11 cellular contexts compared by ENCODE assay signal in genomic region chr21:38679531-38679930, GRCh38.
A peak's percentile ranks its signal among the peaks of the same experiment; 100 is the strongest.
DNase-seq lines count a peak whose midpoint lies in the region; ATAC-seq and TF ChIP-seq lines count a peak whose summit lies in the region.
"Had no signal": no experiment of that assay in that cellular context is flagged by ENCODE, and none has a peak within 500 bp of the region (broad histone marks: within the 10 kb centered on the region; RNA-seq: fewer than 3 reads in every experiment).

No MANE protein-coding gene starts in this region.

- no peaks in the 10 kb centered on the region for H3K9me3 ChIP-seq in PC-3 (ENCODE audit: low read length)

- no peak overlapping the region for H3K9ac ChIP-seq in PC-3 (ENCODE audit: low read length)

- TF ChIP-seq CTCF in AG10803 (conservative IDR thresholded peaks at IDR 0.05; ENCODE audit: low read length) (no peak), PC-3 (conservative IDR thresholded peaks at IDR 0.05; ENCODE audit: low read depth, low read length) (no peak), fibroblast of villous mesenchyme (IDR thresholded peaks at IDR 0.05; ENCODE audit: insufficient read depth, low read depth, low read length) (no peak)

- peaks cover 54% of the 10 kb centered on the region for H3K27me3 ChIP-seq in PC-3 (ENCODE audit: low read length)

- no peaks in the 10 kb centered on the region for H4K20me1 ChIP-seq in PC-3 (ENCODE audit: low read length)

- peak; percentile 75 for ATAC-seq in GM21381 (IDR thresholded peaks at IDR 0.05; ENCODE audit: unreplicated experiment)
- peak; percentile 53 for ATAC-seq in PC-3
- ATAC-seq in GM19328 (IDR thresholded peaks at IDR 0.05; ENCODE audit: unreplicated experiment) = no peak
- ATAC-seq: activated CD4-positive, CD25-positive, alpha-beta regulatory T cell treated with anti-CD3 and anti-CD28 coated beads, Interleukin-2, amount 50 U/mL, for 24 hours; stimulated activated naive CD8-positive, alpha-beta T cell treated with anti-CD3 and anti-CD28 coated beads, Interleukin-15, Interleukin-2, amounts not matched to agents 100 U/mL and 50 U/mL, for 24 hours had no signal

- H3K79me2 ChIP-seq in PC-3 (ENCODE audit: low read length) = no peaks in the 10 kb centered on the region

- H3K36me3 ChIP-seq in PC-3 (ENCODE audit: low read depth, low read length) = no peaks in the 10 kb centered on the region

- no peak overlapping the region for H2AFZ ChIP-seq in PC-3 (ENCODE audit: low read length)

- no peak overlapping the region for H3K4me2 ChIP-seq in PC-3 (ENCODE audit: low read length)

- no peaks in the 10 kb centered on the region; the same call in 1 of the 2 replicates for H3K4me1 ChIP-seq in PC-3 (ENCODE audit: insufficient read depth, low read length)

- no peak overlapping the region for H3K4me3 ChIP-seq in AG10803 (ENCODE audit: low read length)
- H3K4me3 ChIP-seq in PC-3 (ENCODE audit: low read length) = no peak overlapping the region
- H3K4me3 ChIP-seq in fibroblast of villous mesenchyme (ENCODE audit: low read depth, low read length) = no peak overlapping the region

- BruUV-seq in PC-3 (replicated peaks; lab: Mats Ljungman, UMichigan) = no TSS peak

- H3K9me2 ChIP-seq in PC-3 (replicated peaks; ENCODE audit: low read length) = no peaks in the 10 kb centered on the region

- no peaks in the 10 kb centered on the region for H3F3A ChIP-seq in PC-3 (ENCODE audit: low read length, unreplicated experiment)

- intact Hi-C loops in PC-3 (cut with micrococcal nuclease) (no loop called here), head of caudate nucleus (cut with DNase I) (no loop called here)

- POLR2A ChIA-PET in PC-3 (lab: Charles Lee; ENCODE audit: unreplicated experiment) = no interaction called here

- H3K27ac ChIP-seq in PC-3 (ENCODE audit: low read length) = no peak overlapping the region

- DNase-seq in AG10803 (ENCODE audit: low read depth) (peak; percentile 69), PC-3 (peak; percentile 63), fibroblast of villous mesenchyme (ENCODE audit: low read depth) (peak; percentile 75), head of caudate nucleus (no peak), activated T-cell treated with anti-CD3 and anti-CD28 coated beads for 4 hours (no peak)
- no peak for DNase-seq in activated CD4-positive, alpha-beta T cell treated with anti-CD3 and anti-CD28 coated beads, Interleukin-2, amount 50 U/mL, for 4 hours
- DNase-seq: NCI-H774; stimulated activated naive CD8-positive, alpha-beta T cell treated with anti-CD3 and anti-CD28 coated beads, Interleukin-15, Interleukin-2, amounts not matched to agents 100 U/mL and 50 U/mL, for 24 hours had no signal

- CTCF ChIA-PET in PC-3 (lab: Charles Lee) = no interaction called here

Comparison
In these comparisons a context has a peak if more than half of its experiments do, and no peak if none do; other contexts are left out.
1. DNase-seq: peak in AG10803 (single experiment), PC-3 (single experiment) and fibroblast of villous mesenchyme (single experiment); none in activated CD4-positive, alpha-beta T cell treated with anti-CD3 and anti-CD28 coated beads, Interleukin-2, amount 50 U/mL, for 4 hours (0 of 2), head of caudate nucleus (0 of 42) and activated T-cell treated with anti-CD3 and anti-CD28 coated beads for 4 hours (single experiment).